ENCODE assay signal across 1 cellular context in genomic region chr9:129624947-129625346, GRCh38.
TF ChIP-seq lines count a peak whose summit lies in the region.

No MANE protein-coding gene starts in this region.

TF ChIP-seq in liver, 16 proteins besides CTCF, POLR2A, EP300 and RAD21 (continued from another document):
- TF ChIP-seq MAX (IDR thresholded peaks at IDR 0.05) (no peak), NR2F2 (IDR thresholded peaks at IDR 0.05) (no peak), FOXA1 (IDR thresholded peaks at IDR 0.05) (no peak), HNF4A (conservative IDR thresholded peaks at IDR 0.05) (no peak)
TF ChIP-seq in liver: peak in this region for 2.
